Comparison of ENCODE assay signal across 16 cellular contexts in the genomic region with DNA sequence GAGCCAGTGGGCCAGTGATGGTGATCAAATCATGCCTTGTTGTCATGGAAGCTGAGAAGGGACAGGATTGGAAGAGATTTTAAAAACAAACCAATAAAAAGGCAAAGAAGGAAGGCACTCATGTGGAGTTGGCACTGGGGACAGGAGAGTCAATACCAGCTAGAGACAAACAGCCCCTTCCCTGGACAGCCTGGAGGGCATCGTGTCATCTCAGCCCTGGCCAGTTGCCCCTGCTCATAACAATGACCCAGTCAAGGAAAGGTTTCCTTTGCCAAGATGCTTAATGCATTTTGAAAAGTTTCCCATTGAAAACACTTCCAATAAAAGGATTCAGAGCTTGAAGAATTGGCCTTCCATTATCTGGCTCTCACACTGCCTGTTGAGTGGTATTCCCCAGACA. TPM values are rescaled to one million over a fixed set of nuclear protein-coding genes. Genes with fewer than 3 reads are reported as not detected.
DNase-seq lines count a peak whose midpoint lies in the region; ATAC-seq and TF ChIP-seq lines count a peak whose summit lies in the region.
"Had no signal": no experiment of that assay in that cellular context is flagged by ENCODE, and none has a peak within 500 bp of the region (broad histone marks: within the 10 kb centered on the region; RNA-seq: fewer than 3 reads in every experiment).

No MANE protein-coding gene starts in this region.

- H3K9me3 ChIP-seq in prostate gland, result no peaks in the 10 kb centered on the region
- H3K9me3 ChIP-seq: BE2C, Peyer's patch had no signal

- DNase-seq in GOT3 (lab: John Stamatoyannopoulos, UW) (peak; percentile 100), NCI-H1092 (lab: John Stamatoyannopoulos, UW) (peak; percentile 82), prostate gland (ENCODE audit: low spot score) (peak; percentile 39), left colon (no peak)
- peak; percentile 51 for DNase-seq in NK-92 treated with Interleukin-12 subunit alpha and Interleukin-12 subunit beta, amount 100 ng/mL, for 24 hours (lab: John Stamatoyannopoulos, UW)
- no peak for DNase-seq in activated T-cell treated with anti-CD3 and anti-CD28 coated beads, Interleukin-2, amount 50 U/mL, for 48 hours
- DNase-seq: BE2C; CD8-positive, alpha-beta T cell; H7; MM.1S; NCI-H510A; NCI-H774; Peyer's patch had no signal

- no peaks in the 10 kb centered on the region for H3K36me3 ChIP-seq in prostate gland
- H3K36me3 ChIP-seq: BE2C, Peyer's patch had no signal

- no peak overlapping the region for H3K27ac ChIP-seq in prostate gland
- H3K27ac ChIP-seq: Peyer's patch, SK-N-MC had no signal

- TF ChIP-seq CTCF in prostate gland (IDR thresholded peaks at IDR 0.05), result no peak

- ATAC-seq in left colon (no peak), GM19467 (IDR thresholded peaks at IDR 0.05; ENCODE audit: unreplicated experiment) (no peak)
- ATAC-seq: CD8-positive, alpha-beta T cell; Right ventricle myocardium inferior had no signal

- H3K27me3 ChIP-seq in prostate gland (replicated peaks; ENCODE audit: insufficient read depth), result no peaks in the 10 kb centered on the region
- H3K27me3 ChIP-seq: BE2C, Peyer's patch had no signal

- TF ChIP-seq POLR2A in prostate gland (IDR thresholded peaks at IDR 0.05), result no peak

- intact Hi-C loops in prostate gland (cut with DNase I) (no loop called here), left colon (cut with DNase I, micrococcal nuclease) (no loop called here)

- H3K4me3 ChIP-seq in prostate gland, result no peak overlapping the region
- H3K4me3 ChIP-seq: Peyer's patch, SK-N-MC had no signal

- no peaks in the 10 kb centered on the region for H3K4me1 ChIP-seq in prostate gland (replicated peaks)
- H3K4me1 ChIP-seq: BE2C, Peyer's patch had no signal

- WGBS in prostate gland, result 7% methylated on average over 1 of the region's 1 CpG

RNA-seq across cellular contexts. Expression of a gene that starts 55.5 kb away (rescaled TPM):
- total RNA-seq in prostate gland, result 10 to 100 TPM in 1 of 2 donors, 1 to 10 TPM in 1; 5.9 to 47.6 TPM
- total RNA-seq in left colon, result 10 to 100 TPM; 10.3 to 10.6 TPM

Comparison
In these comparisons a context has a peak if more than half of its experiments do, and no peak if none do; other contexts are left out.
1. DNase-seq: peak in GOT3 (single experiment), NCI-H1092 (single experiment), NK-92 treated with Interleukin-12 subunit alpha and Interleukin-12 subunit beta, amount 100 ng/mL, for 24 hours (single experiment) and prostate gland (single experiment); none in left colon (0 of 2) and activated T-cell treated with anti-CD3 and anti-CD28 coated beads, Interleukin-2, amount 50 U/mL, for 48 hours (0 of 2).